In genomic region chr3:139677341-139678155, GRCh38 we compare ENCODE assay signal across 8 cellular contexts. TPM values are rescaled to one million over a fixed set of nuclear protein-coding genes. Genes with fewer than 3 reads are reported as not detected.
DNase-seq lines count a peak whose midpoint lies in the region; ATAC-seq and TF ChIP-seq lines count a peak whose summit lies in the region.

NMNAT3 (minus strand) TSS chr3:139677972; CDS start chr3:139627724, 50,248 bp downstream.

- H3K79me2 ChIP-seq in PC-9 (ENCODE audit: low read depth), result no peaks in the 10 kb centered on the region

- peak within 1 kb of the TSS; percentile 71 for H3K27ac ChIP-seq in CD8-positive, alpha-beta T cell (ENCODE audit: low read depth, low read length)
- H3K27ac ChIP-seq in PC-9, result 0 out of 2 replicates have a peak within 1 kb of the TSS, but pooled peaks have one; percentile 39
- H3K27ac ChIP-seq in neutrophil, result no peak within 1 kb of the TSS
- peak within 1 kb of the TSS; percentile 31 for H3K27ac ChIP-seq in stomach smooth muscle (ENCODE audit: low read length)

- H3K4me1 ChIP-seq in CD8-positive, alpha-beta T cell (ENCODE audit: insufficient read depth, low read length), result peaks cover 6% of the 10 kb centered on the region
- 0 out of 2 replicates have a peak, but pooled peaks cover 6% of the 10 kb centered on the region for H3K4me1 ChIP-seq in PC-9 (replicated peaks; ENCODE audit: insufficient read depth)
- H3K4me1 ChIP-seq in neutrophil (ENCODE audit: control insufficient read depth in 1 of 2, insufficient read depth in 1 of 2, low read depth in 1 of 2, low read length in 1 of 2), result peaks cover 6 to 7% of the 10 kb centered on the region in 2 experiments
- H3K4me1 ChIP-seq in stomach smooth muscle (ENCODE audit: control insufficient read depth, insufficient read depth, low read length), result peaks cover 19% of the 10 kb centered on the region

- peak within 1 kb of the TSS; percentile 100 for H2AFZ ChIP-seq in PC-9

- H3K27me3 Mint-ChIP-seq in CD8-positive, alpha-beta T cell (ENCODE audit: low read depth), result no peaks in the 10 kb centered on the region

- peak within 1 kb of the TSS; percentile 91 for H3K4me2 ChIP-seq in PC-9

- peak within 1 kb of the TSS; percentile 100 for H3K4me3 ChIP-seq in CD8-positive, alpha-beta T cell (ENCODE audit: low read depth, low read length)
- H3K4me3 ChIP-seq in PC-9 (peak within 1 kb of the TSS; percentile 89), neutrophil (ENCODE audit: low read depth in 1 of 2, low read length in 1 of 2) (peak within 1 kb of the TSS; percentile 67 to 83), stomach smooth muscle (ENCODE audit: low read length in 2 of 2) (peak within 1 kb of the TSS; percentile 81 to 91)

- CTCF ChIA-PET in CD8-positive, alpha-beta T cell (lab: Charles Lee), result interaction anchor here (1.0 kb wide), 1 partner anchor 250 kb away, joined by 3 read pairs; no protein-coding TSS in a partner anchor
- CTCF ChIA-PET in PC-9 (lab: Charles Lee), result no interaction called here

- H3K9me2 ChIP-seq in PC-9 (ENCODE audit: insufficient read depth), result no peaks in the 10 kb centered on the region

- no peak for TF ChIP-seq CTCF in CD8-positive, alpha-beta T cell (IDR thresholded peaks at IDR 0.05)
- no peak for TF ChIP-seq CTCF in GM20000 (IDR thresholded peaks at IDR 0.05; ENCODE audit: extremely low read depth, missing control alignments)
- no peak for TF ChIP-seq CTCF in PC-9 (conservative IDR thresholded peaks at IDR 0.05)
- TF ChIP-seq CTCF in neutrophil (IDR thresholded peaks at IDR 0.05), result no peak

- no peaks in the 10 kb centered on the region for H3K36me3 Mint-ChIP-seq in CD8-positive, alpha-beta T cell

- H3K9me3 Mint-ChIP-seq in CD8-positive, alpha-beta T cell, result no peaks in the 10 kb centered on the region

- peak within 1 kb of the TSS; percentile 68 to 70 for H3K9ac ChIP-seq in stomach smooth muscle (ENCODE audit: low read length in 2 of 2)

- peak within 1 kb of the TSS; percentile 83 for H3K4me3 Mint-ChIP-seq in CD8-positive, alpha-beta T cell

- H3K27me3 ChIP-seq in CD8-positive, alpha-beta T cell (ENCODE audit: insufficient read depth, low read length), result no peaks in the 10 kb centered on the region
- H3K27me3 ChIP-seq in PC-9 (ENCODE audit: insufficient read depth, low read depth), result no peaks in the 10 kb centered on the region
- peaks cover 14% of the 10 kb centered on the region for H3K27me3 ChIP-seq in neutrophil
- H3K27me3 ChIP-seq in stomach smooth muscle (ENCODE audit: control insufficient read depth in 1 of 2, insufficient read depth in 2 of 2, low read length in 2 of 2), result no peaks in the 10 kb centered on the region

- BruUV-seq in PC-9 (replicated peaks; lab: Mats Ljungman, UMichigan), result no TSS peak

- POLR2A ChIA-PET in CD8-positive, alpha-beta T cell (lab: Charles Lee), result no interaction called here
- POLR2A ChIA-PET in PC-9 (lab: Charles Lee; ENCODE audit: unreplicated experiment), result interaction anchor here (0.6 to 0.7 kb wide), 2 partner anchors 234 to 670 kb away, joined by 4 to 8 read pairs; no protein-coding TSS in a partner anchor

- 0 out of 2 replicates have a peak, but pooled peaks cover 7% of the 10 kb centered on the region for H3F3A ChIP-seq in PC-9 (ENCODE audit: insufficient read depth, low read depth)

- DNase-seq in CD8-positive, alpha-beta T cell, result peak; percentile 62 to 87 (median 77)
- DNase-seq in GM20000 (ENCODE audit: low spot score) (peak; percentile 87), HT-29 (ENCODE audit: low spot score) (peak; percentile 72), PC-9 (peak; percentile 66 to 70), germinal center (ENCODE audit: low spot score) (peak; percentile 81)
- DNase-seq in activated gamma-delta T cell treated with anti-CD3 and anti-CD28 coated beads, Interleukin-2, amount 50 U/mL, for 16 hours (ENCODE audit: low read depth), result peak; percentile 69

- H3K27ac Mint-ChIP-seq in CD8-positive, alpha-beta T cell, result peak within 1 kb of the TSS; percentile 53

- no peaks in the 10 kb centered on the region; the same call in 1 of the 2 replicates for H4K20me1 ChIP-seq in PC-9 (ENCODE audit: insufficient read depth)

- intact Hi-C loops in CD8-positive, alpha-beta T cell (cut with DNase I, micrococcal nuclease), result loop anchor here (1.0 to 5.0 kb wide), 4 partner anchors 287 to 1350 kb away; partner anchors contain the start of genes MRPS22 (in 1 of the 2) and NME9 (in 1 of the 2)
- intact Hi-C loops in PC-9 (cut with micrococcal nuclease; ENCODE audit: unreplicated experiment), result no loop called here

- H3K9me3 ChIP-seq in CD8-positive, alpha-beta T cell (ENCODE audit: low read length), result no peaks in the 10 kb centered on the region
- no peaks in the 10 kb centered on the region for H3K9me3 ChIP-seq in PC-9 (ENCODE audit: insufficient read depth, low read depth)
- no peaks in the 10 kb centered on the region for H3K9me3 ChIP-seq in neutrophil
- no peaks in the 10 kb centered on the region for H3K9me3 ChIP-seq in stomach smooth muscle (ENCODE audit: control insufficient read depth in 2 of 2, low read length in 2 of 2)

- no peaks in the 10 kb centered on the region for H3K36me3 ChIP-seq in CD8-positive, alpha-beta T cell (ENCODE audit: insufficient read depth, low read length)
- no peaks in the 10 kb centered on the region for H3K36me3 ChIP-seq in PC-9 (ENCODE audit: low read depth)
- no peaks in the 10 kb centered on the region for H3K36me3 ChIP-seq in neutrophil
- H3K36me3 ChIP-seq in stomach smooth muscle (ENCODE audit: control insufficient read depth in 2 of 2, insufficient read depth in 2 of 2, low read length in 2 of 2), result peaks cover 0 to 5% of the 10 kb centered on the region in 2 donors

- peak; percentile 99 for ATAC-seq in CD8-positive, alpha-beta T cell

- peaks cover 10% of the 10 kb centered on the region for H3K4me1 Mint-ChIP-seq in CD8-positive, alpha-beta T cell (ENCODE audit: low read depth)

RNA-seq across cellular contexts. Expression of gene NMNAT3, which starts in this region (rescaled TPM):
- 1 to 10 TPM in 1 of 2 experiments, under 1 TPM in 1; 0.81 to 1.2 TPM for total RNA-seq in CD8-positive, alpha-beta T cell
- total RNA-seq in HT-29 (2014; rRNA removed; shearing (Covaris generic)), result 0.42 and 0.46 TPM in 2 replicates
- total RNA-seq in PC-9 (2021), result 1.6 and 3.0 TPM in 2 replicates

Comparison
In these comparisons a context has a peak if more than half of its experiments do, and no peak if none do; other contexts are left out.
1. Peak in DNase-seq in HT-29; RNA of the gene not detected or under 1 TPM.